20 cellular contexts compared by ENCODE assay signal in genomic region chr3:157786618-157787017, GRCh38.
DNase-seq lines count a peak whose midpoint lies in the region; ATAC-seq, FAIRE-seq and TF ChIP-seq lines count a peak whose summit lies in the region.
"Had no signal": no experiment of that assay in that cellular context is flagged by ENCODE, and none has a peak within 500 bp of the region (broad histone marks: within the 10 kb centered on the region; RNA-seq: fewer than 3 reads in every experiment).

No MANE protein-coding gene starts in this region.

- DNase-seq in BJ (ENCODE audit: low read depth) (peak; percentile 50), LHCN-M2 (ENCODE audit: low read depth) (peak; percentile 29), bronchial epithelial cell (ENCODE audit: low read depth) (peak; percentile 45), mesendoderm (no peak), ecto neural progenitor cell (ENCODE audit: low spot score) (no peak)
- DNase-seq in activated effector memory CD4-positive, alpha-beta T cell treated with anti-CD3 and anti-CD28 coated beads, Interleukin-2, amount 50 U/mL, for 16 hours, result no peak
- DNase-seq: activated naive CD4-positive, alpha-beta T cell treated with Interleukin-2 at 50 U/mL for 16 hours; dermis blood vessel endothelial cell; DMS153; GOT3; left ventricle myocardium superior; naive thymus-derived CD4-positive, alpha-beta T cell; NCI-H2081; NCI-H526 treated with DMSO at 0.1 percent for 48 hours; RPMI8226; T-helper 17 cell had no signal

- H2BK5ac ChIP-seq in mesendoderm (ENCODE audit: low read length), result no peak overlapping the region

- no peaks in the 10 kb centered on the region for H3K4me1 ChIP-seq in mesendoderm (ENCODE audit: control insufficient read depth, low read depth, low read length)
- H3K4me1 ChIP-seq: BLaER1 treated with 17β-estradiol and CSF1 and Interleukin-3, amounts not matched to agents 10 nM and 100 nM had no signal

- no peak overlapping the region for H3K18ac ChIP-seq in mesendoderm (ENCODE audit: low read length)

- no peak overlapping the region for H3K4me3 Mint-ChIP-seq in nephron
- H3K4me3 Mint-ChIP-seq: naive thymus-derived CD4-positive, alpha-beta T cell; T-helper 17 cell had no signal

- no peaks in the 10 kb centered on the region for H3K79me2 ChIP-seq in mesendoderm (ENCODE audit: control insufficient read depth, insufficient read depth, low read length)

- WGBS in mesendoderm (ENCODE audit: extremely low coverage, insufficient coverage, low lambda C conversion rate), result no CpG with 5 or more reads among the region's 4 CpGs

- H3K4me1 Mint-ChIP-seq in nephron, result no peaks in the 10 kb centered on the region
- H3K4me1 Mint-ChIP-seq: naive thymus-derived CD4-positive, alpha-beta T cell; T-helper 17 cell had no signal

- ATAC-seq in HG03095 (IDR thresholded peaks at IDR 0.05; ENCODE audit: unreplicated experiment), result no peak
- ATAC-seq: activated CD4-positive, CD25-positive, alpha-beta regulatory T cell treated with anti-CD3 and anti-CD28 coated beads, Interleukin-2, amount 50 U/mL, for 24 hours; left ventricle myocardium superior; naive thymus-derived CD4-positive, alpha-beta T cell; T-helper 17 cell had no signal

- peak overlapping the region in 2 of 3 experiments; percentile 7 to 64 for H3K27ac Mint-ChIP-seq in nephron
- H3K27ac Mint-ChIP-seq: naive thymus-derived CD4-positive, alpha-beta T cell; T-helper 17 cell had no signal

- H2BK120ac ChIP-seq in mesendoderm (ENCODE audit: low read depth, low read length), result no peak overlapping the region

- no peaks in the 10 kb centered on the region for H3K36me3 ChIP-seq in BJ (ENCODE audit: control insufficient read depth, insufficient read depth, low read length)
- H3K36me3 ChIP-seq in bronchial epithelial cell (ENCODE audit: control insufficient read depth, insufficient read depth, low read length), result no peaks in the 10 kb centered on the region
- H3K36me3 ChIP-seq in mesendoderm (ENCODE audit: control insufficient read depth, insufficient read depth, low read length), result no peaks in the 10 kb centered on the region
- H3K36me3 ChIP-seq: BLaER1 treated with 17β-estradiol and CSF1 and Interleukin-3, amounts not matched to agents 10 nM and 100 nM had no signal

- no peak overlapping the region for H3K9ac ChIP-seq in mesendoderm (ENCODE audit: low read length)
- H3K9ac ChIP-seq: BLaER1 treated with 17β-estradiol and CSF1 and Interleukin-3, amounts not matched to agents 10 nM and 100 nM had no signal

- CTCF ChIA-PET in BJ (lab: Yijun Ruan, JAX), result interaction anchor here (1.1 to 1.2 kb wide), 2 partner anchors 29 to 46 kb away, joined by 3 read pairs; no protein-coding TSS in a partner anchor

- H3K4me3 ChIP-seq in BJ (ENCODE audit: low read depth, low read length) (no peak overlapping the region), bronchial epithelial cell (ENCODE audit: low read depth, low read length) (no peak overlapping the region), mesendoderm (ENCODE audit: low read length) (no peak overlapping the region)
- H3K4me3 ChIP-seq: BLaER1 treated with 17β-estradiol and CSF1 and Interleukin-3, amounts not matched to agents 10 nM and 100 nM had no signal

- POLR2A ChIA-PET in BJ (lab: Charles Lee), result interaction anchor here (0.7 kb wide), 1 partner anchor 9 kb away, joined by 3 read pairs; no protein-coding TSS in a partner anchor

- no peak overlapping the region for H3K4ac ChIP-seq in mesendoderm (ENCODE audit: low read depth, low read length)

- no peak overlapping the region for H4K5ac ChIP-seq in mesendoderm (ENCODE audit: low read length)

- H3K9me3 Mint-ChIP-seq in nephron, result no peaks in the 10 kb centered on the region

- H3K79me1 ChIP-seq in mesendoderm (ENCODE audit: low read length), result no peaks in the 10 kb centered on the region

- no peak overlapping the region for H2BK15ac ChIP-seq in mesendoderm (replicated peaks; ENCODE audit: low read depth)

- H4K8ac ChIP-seq in mesendoderm (ENCODE audit: low read depth, low read length), result no peak overlapping the region

- H3K27me3 Mint-ChIP-seq in nephron (ENCODE audit: low read depth), result no peaks in the 10 kb centered on the region
- H3K27me3 Mint-ChIP-seq: T-helper 17 cell had no signal

- H3K27me3 ChIP-seq in BJ (ENCODE audit: control insufficient read depth, insufficient read depth, low read length), result no peaks in the 10 kb centered on the region
- no peaks in the 10 kb centered on the region for H3K27me3 ChIP-seq in bronchial epithelial cell (ENCODE audit: control insufficient read depth, insufficient read depth, low read length)
- no peaks in the 10 kb centered on the region for H3K27me3 ChIP-seq in mesendoderm (ENCODE audit: insufficient read depth, low read length, poor library complexity)
- H3K27me3 ChIP-seq: BLaER1 treated with 17β-estradiol and CSF1 and Interleukin-3, amounts not matched to agents 10 nM and 100 nM had no signal

- H3K23ac ChIP-seq in mesendoderm (ENCODE audit: low read length), result no peak overlapping the region

- no peak overlapping the region for H2AK5ac ChIP-seq in mesendoderm (ENCODE audit: low read length)

- peak; percentile 60 for FAIRE-seq in bronchial epithelial cell (lab: Jason Lieb, UNC)

- no peaks in the 10 kb centered on the region for H3K36me3 Mint-ChIP-seq in nephron (ENCODE audit: low read depth)
- H3K36me3 Mint-ChIP-seq: naive thymus-derived CD4-positive, alpha-beta T cell had no signal

- H3K56ac ChIP-seq in mesendoderm (ENCODE audit: low read length), result no peak overlapping the region

- H3K4me2 ChIP-seq in mesendoderm (ENCODE audit: low read length), result no peak overlapping the region
- H3K4me2 ChIP-seq: BLaER1 treated with 17β-estradiol and CSF1 and Interleukin-3, amounts not matched to agents 10 nM and 100 nM had no signal

- TF ChIP-seq CTCF in BJ (IDR thresholded peaks at IDR 0.05; ENCODE audit: insufficient read depth, low read depth, low read length) (no peak), bronchial epithelial cell (IDR thresholded peaks at IDR 0.05; ENCODE audit: insufficient read depth, low read length, severe bottlenecking) (no peak), nephron (IDR thresholded peaks at IDR 0.05; ENCODE audit: unreplicated experiment in 3 of 3) (no peak)

- H3K27ac ChIP-seq in mesendoderm (ENCODE audit: low read depth, low read length), result no peak overlapping the region
- H3K27ac ChIP-seq: BLaER1 treated with 17β-estradiol and CSF1 and Interleukin-3, amounts not matched to agents 10 nM and 100 nM had no signal

Comparison
In these comparisons a context has a peak if more than half of its experiments do, and no peak if none do; other contexts are left out.
1. DNase-seq: peak in BJ (single experiment), LHCN-M2 (single experiment) and bronchial epithelial cell (single experiment); none in mesendoderm (single experiment), ecto neural progenitor cell (single experiment) and activated effector memory CD4-positive, alpha-beta T cell treated with anti-CD3 and anti-CD28 coated beads, Interleukin-2, amount 50 U/mL, for 16 hours (single experiment).